Comparison of ENCODE assay signal across 18 cellular contexts in genomic region chr3:184651945-184652344, GRCh38. TPM values are rescaled to one million over a fixed set of nuclear protein-coding genes. Genes with fewer than 3 reads are reported as not detected.
DNase-seq lines count a peak whose midpoint lies in the region; ATAC-seq and TF ChIP-seq lines count a peak whose summit lies in the region.
"Had no signal": no experiment of that assay in that cellular context is flagged by ENCODE, and none has a peak within 500 bp of the region (broad histone marks: within the 10 kb centered on the region; RNA-seq: fewer than 3 reads in every experiment).

No MANE protein-coding gene starts in this region.

- no peak for TF ChIP-seq CTCF in mammary epithelial cell (conservative IDR thresholded peaks at IDR 0.05 in 1 of 2, IDR thresholded peaks at IDR 0.05 in 1 of 2; ENCODE audit: extremely low read depth in 1 of 2, insufficient read depth in 1 of 2, low read depth in 1 of 2, low read length in 2 of 2)

- dilution Hi-C loops in mammary epithelial cell (cut with HindIII; ENCODE audit: low sequenced_read_pairs) = no loop called here

- peak overlapping the region; percentile 59 for H3K4me2 ChIP-seq in mammary epithelial cell (ENCODE audit: insufficient read depth, low read depth, low read length)

- H3K27ac ChIP-seq in right cardiac atrium (ENCODE audit: low read length) (no peak overlapping the region), mammary epithelial cell (ENCODE audit: insufficient read depth, low read depth, low read length) (peak overlapping the region; percentile 96)
- H3K27ac ChIP-seq: ascending aorta had no signal

- intact Hi-C loops in right cardiac atrium (cut with DNase I) (no loop called here), cardiac septum (cut with DNase I) (no loop called here), mammary epithelial cell (cut with micrococcal nuclease) (loop anchor here (1.0 to 10.0 kb wide), 5 partner anchors 15 to 113 kb away; partner anchors contain the start of gene MAGEF1)

- CTCF ChIA-PET in mammary epithelial cell (lab: Charles Lee; ENCODE audit: low non-redundant PET) = no interaction called here

- H3K9me3 ChIP-seq in right cardiac atrium (ENCODE audit: control insufficient read depth, low read length) (no peaks in the 10 kb centered on the region), mammary epithelial cell (replicated peaks; ENCODE audit: insufficient read depth, low read length) (no peaks in the 10 kb centered on the region)
- H3K9me3 ChIP-seq: ascending aorta, HAP-1 had no signal

- BruUV-seq in mammary epithelial cell (replicated peaks; lab: Mats Ljungman, UMichigan) = TSS peak; percentile 57

- 74% methylated on average over 5 of the region's 5 CpGs for WGBS in right cardiac atrium
- 3% methylated on average over 5 of the region's 5 CpGs for WGBS in mammary epithelial cell (ENCODE audit: low coverage, missing lambda C conversion rate)

- in situ Hi-C loops in mammary epithelial cell (cut with MboI; ENCODE audit: low sequenced_read_pairs in 2 of 2) = loop anchor here in 1 of 2 donors (5.0 to 10.0 kb wide), 3 partner anchors 50 to 113 kb away; no protein-coding TSS in a partner anchor

- no peak overlapping the region for H3K4me3 ChIP-seq in right cardiac atrium (ENCODE audit: low read length)
- no peak overlapping the region for H3K4me3 ChIP-seq in mammary epithelial cell (replicated peaks in 1 of 3; ENCODE audit: insufficient read depth in 1 of 3, low read depth in 2 of 3, low read length in 3 of 3)
- H3K4me3 ChIP-seq: ascending aorta, HAP-1 had no signal

- H3K36me3 ChIP-seq in mammary epithelial cell (ENCODE audit: insufficient read depth, low read length) = no peaks in the 10 kb centered on the region
- H3K36me3 ChIP-seq: ascending aorta, HAP-1 had no signal

- H3K9ac ChIP-seq in mammary epithelial cell (ENCODE audit: insufficient read depth, low read length) = peak overlapping the region; percentile 64

- peak overlapping the region; percentile 73 for H2AFZ ChIP-seq in mammary epithelial cell (ENCODE audit: low read depth, low read length)

- ATAC-seq in right cardiac atrium = peak; percentile 11 to 51
- ATAC-seq in HG03442 (IDR thresholded peaks at IDR 0.05; ENCODE audit: unreplicated experiment) = no peak
- no peak for ATAC-seq in HG03571 (IDR thresholded peaks at IDR 0.05; ENCODE audit: unreplicated experiment)
- no peak for ATAC-seq in HG03354 (IDR thresholded peaks at IDR 0.05; ENCODE audit: poor library complexity, severe bottlenecking, unreplicated experiment)
- ATAC-seq: HepG2 had no signal

- no peaks in the 10 kb centered on the region for H3K79me2 ChIP-seq in mammary epithelial cell (ENCODE audit: insufficient read depth, low read length)

- DNase-seq in right cardiac atrium (peak in 1 of 3 donors; percentile 29), cardiac septum (ENCODE audit: low spot score) (no peak), mammary epithelial cell (peak; percentile 97), myocyte (ENCODE audit: low read depth) (peak; percentile 41), glomerular visceral epithelial cell (ENCODE audit: extremely low spot score) (no peak)
- DNase-seq: activated CD4-positive, alpha-beta T cell treated with anti-CD3 and anti-CD28 coated beads, Interleukin-2, amount 10 ng/mL, durations not matched to agents 7 days and 5 days; activated CD8-positive, alpha-beta memory T cell treated with anti-CD3 and anti-CD28 coated beads, Interleukin-2, amount 50 U/mL, for 48 hours; naive B cell; NCI-H2081; NCI-H82; posterior cingulate gyrus; stimulated activated naive CD4-positive, alpha-beta T cell had no signal

- no peaks in the 10 kb centered on the region for H4K20me1 ChIP-seq in mammary epithelial cell (ENCODE audit: insufficient read depth, low read length)

- H3K27me3 ChIP-seq in right cardiac atrium (ENCODE audit: control insufficient read depth, insufficient read depth) (no peaks in the 10 kb centered on the region), mammary epithelial cell (ENCODE audit: insufficient read depth, low read length) (no peaks in the 10 kb centered on the region)
- H3K27me3 ChIP-seq: ascending aorta had no signal

- H3K4me1 ChIP-seq in right cardiac atrium (ENCODE audit: control insufficient read depth, insufficient read depth, low read length) (no peaks in the 10 kb centered on the region), mammary epithelial cell (ENCODE audit: insufficient read depth, low read length) (peaks cover 46% of the 10 kb centered on the region)
- H3K4me1 ChIP-seq: ascending aorta, HAP-1 had no signal

RNA-seq across cellular contexts. Expression of gene MAGEF1, which starts 59.9 kb away (rescaled TPM):
- 10 to 100 TPM; 25.5 to 29.8 (median 27.3) TPM for total RNA-seq in right cardiac atrium
- polyA plus RNA-seq in right cardiac atrium = 30.4 TPM
- 30.2 TPM for total RNA-seq in cardiac septum
- total RNA-seq in mammary epithelial cell = 10 to 100 TPM; 19.0 to 27.8 TPM
- 14.3 TPM for polyA plus RNA-seq in mammary epithelial cell
- 4.4 TPM for polyA minus RNA-seq in mammary epithelial cell
- total RNA-seq in myocyte = 82.9 and 111 TPM in 2 replicates
- polyA plus RNA-seq in myocyte (2012) = 49.6 TPM

Comparison
In these comparisons a context has a peak if more than half of its experiments do, and no peak if none do; other contexts are left out.
1. ATAC-seq: peak in right cardiac atrium (2 of 2); none in HG03442 (single experiment), HG03571 (single experiment) and HG03354 (single experiment).
2. DNase-seq: peak in mammary epithelial cell (single experiment) and myocyte (single experiment); none in cardiac septum (single experiment) and glomerular visceral epithelial cell (single experiment).